10 cellular contexts compared by ENCODE assay signal in genomic region chr9:129382281-129383004, GRCh38.
DNase-seq lines count a peak whose midpoint lies in the region; ATAC-seq and TF ChIP-seq lines count a peak whose summit lies in the region.
"Had no signal": no experiment of that assay in that cellular context is flagged by ENCODE, and none has a peak within 500 bp of the region (broad histone marks: within the 10 kb centered on the region; RNA-seq: fewer than 3 reads in every experiment).

No MANE protein-coding gene starts in this region.

- H3K36me3 Mint-ChIP-seq in activated CD4-positive, alpha-beta T cell treated with anti-CD3 and anti-CD28 coated beads, Interleukin-2, amount 10 ng/mL, durations not matched to agents 24 days and 14 days (ENCODE audit: low read depth): no peaks in the 10 kb centered on the region

- no peak overlapping the region for H3K27ac Mint-ChIP-seq in activated CD4-positive, alpha-beta T cell treated with anti-CD3 and anti-CD28 coated beads, Interleukin-2, amount 10 ng/mL, durations not matched to agents 24 days and 14 days

- H3K27me3 ChIP-seq in right lobe of liver (no peaks in the 10 kb centered on the region), tibial artery (no peaks in the 10 kb centered on the region)

- intact Hi-C loops in activated CD4-positive, alpha-beta T cell treated with anti-CD3 and anti-CD28 coated beads, Interleukin-2, amount 10 ng/mL, durations not matched to agents 24 days and 14 days (cut with micrococcal nuclease): loop anchor here (2.0 kb wide), 2 partner anchors 30 to 54 kb away; no protein-coding TSS in a partner anchor
- intact Hi-C loops in right lobe of liver (cut with DNase I): no loop called here
- intact Hi-C loops in tibial artery (cut with DNase I; ENCODE audit: low total_unique reads): no loop called here

- TF ChIP-seq CTCF in right lobe of liver (IDR thresholded peaks at IDR 0.05): no peak
- no peak for TF ChIP-seq CTCF in tibial artery (IDR thresholded peaks at IDR 0.05)

- H3K9me3 Mint-ChIP-seq in activated CD4-positive, alpha-beta T cell treated with anti-CD3 and anti-CD28 coated beads, Interleukin-2, amount 10 ng/mL, durations not matched to agents 24 days and 14 days: no peaks in the 10 kb centered on the region

- DNase-seq in activated CD4-positive, alpha-beta T cell treated with anti-CD3 and anti-CD28 coated beads, Interleukin-2, amount 10 ng/mL, durations not matched to agents 24 days and 14 days: no peak
- DNase-seq in activated CD4-positive, alpha-beta T cell treated with anti-CD3 and anti-CD28 coated beads, Interleukin-2, amount 50 U/mL, for 48 hours: no peak
- DNase-seq in right lobe of liver (no peak), tibial artery (peak in 1 of 2 donors; percentile 66), NCI-H345 treated with DMSO at 0.1 percent for 48 hours (lab: John Stamatoyannopoulos, UW; ENCODE audit: unreplicated experiment) (no peak)
- DNase-seq: ACHN, MV-4-11 had no signal

- H3K4me1 Mint-ChIP-seq in activated CD4-positive, alpha-beta T cell treated with anti-CD3 and anti-CD28 coated beads, Interleukin-2, amount 10 ng/mL, durations not matched to agents 24 days and 14 days: peaks cover 4% of the 10 kb centered on the region

- H3K36me3 ChIP-seq in right lobe of liver (no peaks in the 10 kb centered on the region), tibial artery (no peaks in the 10 kb centered on the region)

- peaks cover 6% of the 10 kb centered on the region for H3K27me3 Mint-ChIP-seq in activated CD4-positive, alpha-beta T cell treated with anti-CD3 and anti-CD28 coated beads, Interleukin-2, amount 10 ng/mL, durations not matched to agents 24 days and 14 days

- ATAC-seq in right lobe of liver (peak in 1 of 4 donors; percentile 4), GM19463 (IDR thresholded peaks at IDR 0.05; ENCODE audit: unreplicated experiment) (no peak), HG03175 (IDR thresholded peaks at IDR 0.05; ENCODE audit: unreplicated experiment) (no peak)

- peak overlapping the region in 2 of 3 donors; percentile 51 to 65 for H3K4me3 ChIP-seq in right lobe of liver
- H3K4me3 ChIP-seq in tibial artery: peak overlapping the region; percentile 61

- no peak for TF ChIP-seq POLR2A in right lobe of liver (IDR thresholded peaks at IDR 0.05)

- WGBS in right lobe of liver (ENCODE audit: insufficient coverage, low coverage, low lambda C conversion rate, missing lambda C conversion rate): no CpG with 5 or more reads among the region's 5 CpGs

- H3K4me1 ChIP-seq in right lobe of liver: peaks cover 0 to 10% (median 6%) of the 10 kb centered on the region in 4 donors
- peaks cover 6 to 22% (median 17%) of the 10 kb centered on the region in 4 donors for H3K4me1 ChIP-seq in tibial artery

- H3K4me3 Mint-ChIP-seq in activated CD4-positive, alpha-beta T cell treated with anti-CD3 and anti-CD28 coated beads, Interleukin-2, amount 10 ng/mL, durations not matched to agents 24 days and 14 days: peak overlapping the region; percentile 35

- H3K27ac ChIP-seq in angular gyrus (ENCODE audit: low read depth, low read length) (peak overlapping the region; percentile 86), right lobe of liver (peak overlapping the region; percentile 87 to 96 (median 90)), tibial artery (peak overlapping the region; percentile 91 to 96)

- H3K9me3 ChIP-seq in right lobe of liver (no peaks in the 10 kb centered on the region), tibial artery (no peaks in the 10 kb centered on the region)
